ENCODE assay signal across 8 cellular contexts in genomic region chr12:123232472-123232806, GRCh38. TPM values are rescaled to one million over a fixed set of nuclear protein-coding genes. Genes with fewer than 3 reads are reported as not detected.
DNase-seq lines count a peak whose midpoint lies in the region; ATAC-seq, FAIRE-seq and TF ChIP-seq lines count a peak whose summit lies in the region.

No MANE protein-coding gene starts in this region.

- no peaks in the 10 kb centered on the region for H3K27me3 ChIP-seq in testis

- H3K4me1 ChIP-seq in kidney (ENCODE audit: control insufficient read depth in 1 of 2, insufficient read depth in 1 of 2, low read depth in 1 of 2, low read length in 2 of 2): peaks cover 0 to 11% of the 10 kb centered on the region in 2 donors
- H3K4me1 ChIP-seq in testis: peaks cover 24% of the 10 kb centered on the region

- TF ChIP-seq CTCF in kidney (IDR thresholded peaks at IDR 0.05; ENCODE audit: borderline replicate concordance, extremely low read depth, insufficient read depth) (no peak), testis (IDR thresholded peaks at IDR 0.05) (no peak)

- 0 to 1% methylated on average over 15 of the region's 15 CpGs for WGBS in testis, 2 donors

- peak overlapping the region; percentile 52 to 93 for H3K9ac ChIP-seq in kidney (ENCODE audit: low read length in 2 of 2)

- H3K27ac ChIP-seq in angular gyrus (ENCODE audit: low read depth, low read length) (peak overlapping the region; percentile 96), kidney (ENCODE audit: low read depth in 2 of 2, low read length in 2 of 2) (peak overlapping the region; percentile 27 to 94), testis (peak overlapping the region; percentile 81 to 93)

- no peak for TF ChIP-seq POLR2A in testis (IDR thresholded peaks at IDR 0.05)
- TF ChIP-seq POLR2A in GM12891 (IDR thresholded peaks at IDR 0.05; ENCODE audit: low read depth, low read length): no peak

- ATAC-seq in Right ventricle myocardium inferior (peak; percentile 1), HG02571 (IDR thresholded peaks at IDR 0.05; ENCODE audit: unreplicated experiment) (no peak)

- DNase-seq in Right ventricle myocardium inferior (ENCODE audit: missing footprints) (no peak), cardiac septum (ENCODE audit: low spot score) (no peak), kidney (peak; percentile 81), testis (no peak), HTR-8/SVneo (ENCODE audit: insufficient read length, low spot score) (no peak), GM12891 (ENCODE audit: insufficient read length, low spot score) (no peak)

- intact Hi-C loops in Right ventricle myocardium inferior (cut with DNase I): loop anchor here (5.0 to 10.0 kb wide), 3 partner anchors 80 to 368 kb away; partner anchors contain the start of gene PITPNM2
- intact Hi-C loops in cardiac septum (cut with DNase I): loop anchor here (5.0 kb wide), 2 partner anchors 80 to 255 kb away; partner anchors contain the start of genes OGFOD2 and PITPNM2
- intact Hi-C loops in kidney (cut with DNase I): no loop called here
- intact Hi-C loops in testis (cut with DNase I; ENCODE audit: low total_unique reads): loop anchor here (5.0 to 10.0 kb wide), 2 partner anchors 188 to 250 kb away; partner anchors contain the start of gene ARL6IP4

- H3K36me3 ChIP-seq in kidney (ENCODE audit: control insufficient read depth in 1 of 2, insufficient read depth in 2 of 2, low read length in 2 of 2) (no peaks in the 10 kb centered on the region), testis (ENCODE audit: low read depth, missing control alignments) (no peaks in the 10 kb centered on the region)

- no peaks in the 10 kb centered on the region for H3K9me3 ChIP-seq in kidney (ENCODE audit: control insufficient read depth in 1 of 2, low read length in 2 of 2)
- no peaks in the 10 kb centered on the region for H3K9me3 ChIP-seq in testis

- no peak for FAIRE-seq in kidney (lab: Jason Lieb, UNC)
- no peak for FAIRE-seq in HTR-8/SVneo (lab: Jason Lieb, UNC)
- no peak for FAIRE-seq in GM12891 (lab: Jason Lieb, UNC)

- peak overlapping the region; percentile 96 to 98 for H3K4me3 ChIP-seq in kidney (ENCODE audit: low read length in 2 of 2)
- H3K4me3 ChIP-seq in testis: peak overlapping the region; percentile 75 to 79

TF ChIP-seq in GM12891, 5 proteins besides CTCF, POLR2A, EP300 and RAD21:
- TF ChIP-seq POU2F2 (IDR thresholded peaks at IDR 0.05; ENCODE audit: low read depth, low read length): no peak
- no peak for TF ChIP-seq SPI1 (IDR thresholded peaks at IDR 0.05; ENCODE audit: low read depth, low read length)
- TF ChIP-seq PAX5 (IDR thresholded peaks at IDR 0.05; ENCODE audit: insufficient read depth, low read length, severe bottlenecking): no peak
- no peak for TF ChIP-seq POLR2AphosphoS5 (IDR thresholded peaks at IDR 0.05; ENCODE audit: low read depth, low read length)
- no peak for TF ChIP-seq TAF1 (IDR thresholded peaks at IDR 0.05; ENCODE audit: low read depth, low read length)

RNA-seq across cellular contexts. Expression of gene MPHOSPH9, which starts 0.5 kb away (rescaled TPM):
- total RNA-seq in Right ventricle myocardium inferior: 21.3 TPM
- total RNA-seq in cardiac septum: 22.0 TPM
- 25.2 TPM for total RNA-seq in kidney
- polyA plus RNA-seq in kidney (ENCODE audit: insufficient read depth, low read depth, low replicate concordance): 7.2 TPM
- 10 to 100 TPM; 60.3 to 81.1 TPM for total RNA-seq in testis
- 28.8 TPM for polyA plus RNA-seq in testis (ENCODE audit: insufficient read depth, low read depth, low replicate concordance)
- polyA plus RNA-seq in GM12891 (2012; ENCODE audit: low read depth, missing spikeins): 17.9 TPM

RNA-seq across cellular contexts. Expression of gene MTRFR, which starts 0.8 kb away (rescaled TPM):
- total RNA-seq in Right ventricle myocardium inferior (8.1 TPM), cardiac septum (7.8 TPM), kidney (17.8 TPM), testis (10 to 100 TPM; 21.1 to 23.6 TPM)
- polyA plus RNA-seq in kidney (ENCODE audit: insufficient read depth, low read depth, low replicate concordance) (12.8 TPM), testis (ENCODE audit: insufficient read depth, low read depth, low replicate concordance) (21.3 TPM)
- 7.4 TPM for polyA plus RNA-seq in GM12891 (2012; ENCODE audit: low read depth, missing spikeins)

RNA-seq across cellular contexts. Expression of gene CDK2AP1, which starts 39.2 kb away (rescaled TPM):
- total RNA-seq in Right ventricle myocardium inferior (74.9 TPM), cardiac septum (82.3 TPM), kidney (80.1 TPM), testis (100 to 1,000 TPM; 131 to 145 TPM)
- polyA plus RNA-seq in kidney (ENCODE audit: insufficient read depth, low read depth, low replicate concordance) (104 TPM), testis (ENCODE audit: insufficient read depth, low read depth, low replicate concordance) (155 TPM)
- 64.9 TPM for polyA plus RNA-seq in GM12891 (2012; ENCODE audit: low read depth, missing spikeins)
